Comparison of ENCODE assay signal across 4 cellular contexts in genomic region chr11:116119158-116119557, GRCh38.
"Had no signal": no experiment of that assay in that cellular context is flagged by ENCODE, and none has a peak within 500 bp of the region (broad histone marks: within the 10 kb centered on the region; RNA-seq: fewer than 3 reads in every experiment).

No MANE protein-coding gene starts in this region.

- H3K4me1 Mint-ChIP-seq: GM23338, H9 had no signal

- H3K4me3 Mint-ChIP-seq: GM23338, H9 had no signal

- H3K27ac Mint-ChIP-seq: GM23338, H9 had no signal

- DNase-seq: H9, HCEC 1CT, IMR-90 had no signal

- H3K4me3 ChIP-seq: GM23338 had no signal

- H3K4me2 ChIP-seq: GM23338 had no signal

- H3K9me3 Mint-ChIP-seq: H9 had no signal

- H2AFZ ChIP-seq: GM23338 had no signal
